ENCODE assay signal across 24 cellular contexts in genomic region chr10:93515963-93516450, GRCh38. TPM values are rescaled to one million over a fixed set of nuclear protein-coding genes. Genes with fewer than 3 reads are reported as not detected.
DNase-seq lines count a peak whose midpoint lies in the region; ATAC-seq and TF ChIP-seq lines count a peak whose summit lies in the region.
"Had no signal": no experiment of that assay in that cellular context is flagged by ENCODE, and none has a peak within 500 bp of the region (broad histone marks: within the 10 kb centered on the region; RNA-seq: fewer than 3 reads in every experiment).

No MANE protein-coding gene starts in this region.

- H3K4me1 ChIP-seq in lower lobe of right lung (peaks cover 17% of the 10 kb centered on the region), tibial artery (peaks cover 0 to 23% (median 14%) of the 10 kb centered on the region in 4 donors)

- H3K27me3 ChIP-seq in lower lobe of right lung (ENCODE audit: low read depth) = no peaks in the 10 kb centered on the region
- H3K27me3 ChIP-seq in tibial artery = no peaks in the 10 kb centered on the region
- H3K27me3 ChIP-seq: spleen had no signal

- ATAC-seq in lower lobe of right lung (peak; percentile 34 to 45), HG03571 (IDR thresholded peaks at IDR 0.05; ENCODE audit: unreplicated experiment) (no peak)
- ATAC-seq: activated T-cell treated with anti-CD3 and anti-CD28 coated beads, Interleukin-2, amount 50 U/mL, for 72 hours; Panc1 had no signal

- no peaks in the 10 kb centered on the region for H3K36me3 ChIP-seq in lower lobe of right lung
- H3K36me3 ChIP-seq in tibial artery = no peaks in the 10 kb centered on the region

- H3K27ac ChIP-seq in lower lobe of right lung (peak overlapping the region; percentile 21), tibial artery (peak overlapping the region; percentile 69 to 71)
- H3K27ac ChIP-seq: C4-2B had no signal

- H3K9me3 ChIP-seq in lower lobe of right lung (no peaks in the 10 kb centered on the region), tibial artery (no peaks in the 10 kb centered on the region)
- H3K9me3 ChIP-seq: HAP-1 had no signal

- intact Hi-C loops in lower lobe of right lung (cut with DNase I) = no loop called here
- intact Hi-C loops in tibial artery (cut with DNase I; ENCODE audit: low total_unique reads) = no loop called here

- H3K4me3 ChIP-seq in choroid plexus epithelial cell (ENCODE audit: low read depth, low read length) (no peak overlapping the region), lower lobe of right lung (no peak overlapping the region), tibial artery (no peak overlapping the region)
- H3K4me3 ChIP-seq: HAP-1, spleen had no signal

- TF ChIP-seq CTCF in choroid plexus epithelial cell (conservative IDR thresholded peaks at IDR 0.05; ENCODE audit: low read depth, low read length) (no peak), lower lobe of right lung (IDR thresholded peaks at IDR 0.05) (no peak), tibial artery (IDR thresholded peaks at IDR 0.05) (no peak)

- DNase-seq in NOMO-1 treated with DMSO at 0.1 percent for 48 hours (lab: John Stamatoyannopoulos, UW; ENCODE audit: unreplicated experiment) = peak; percentile 40
- no peak for DNase-seq in NOMO-1 treated with dmso at 0.1 percent for 144 hours (lab: John Stamatoyannopoulos, UW; ENCODE audit: unreplicated experiment)
- peak; percentile 67 for DNase-seq in choroid plexus epithelial cell (ENCODE audit: low read depth)
- no peak for DNase-seq in lower lobe of right lung
- DNase-seq in tibial artery = no peak
- no peak for DNase-seq in amniotic stem cell (lab: John Stamatoyannopoulos, UW)
- DNase-seq in NCI-H526 treated with DMSO at 0.1 percent for 48 hours (lab: John Stamatoyannopoulos, UW) = no peak
- DNase-seq: 8988T; activated CD4-positive, alpha-beta T cell treated with anti-CD3 and anti-CD28 coated beads, Interleukin-2, amount 50 U/mL, for 48 hours; activated naive CD8-positive, alpha-beta T cell treated with anti-CD3 and anti-CD28 coated beads for 36 hours; activated T-cell treated with anti-CD3 and anti-CD28 coated beads, Interleukin-2, amount 50 U/mL, for 72 hours; central memory CD4-positive, alpha-beta T cell; DMS53; foreskin melanocyte; KG1; NCI-H1417; NCI-H2171; NCI-H82; posterior cingulate gyrus; spleen had no signal

RNA-seq across cellular contexts. Expression of gene CEP55, which starts 19.6 kb away (rescaled TPM):
- total RNA-seq in lower lobe of right lung = 1.4 TPM

RNA-seq across cellular contexts. Expression of gene MYOF, which starts 33.9 kb away (rescaled TPM):
- total RNA-seq in lower lobe of right lung = 127 TPM

RNA-seq across cellular contexts. Expression of gene FFAR4, which starts 50.5 kb away (rescaled TPM):
- total RNA-seq in lower lobe of right lung = 13.7 TPM
- total RNA-seq: activated naive CD8-positive, alpha-beta T cell treated with anti-CD3 and anti-CD28 coated beads for 36 hours; activated T-cell treated with anti-CD3 and anti-CD28 coated beads, Interleukin-2, amount 50 U/mL, for 72 hours had no signal

Comparison
In these comparisons a context has a peak if more than half of its experiments do, and no peak if none do; other contexts are left out.
1. DNase-seq: peak in NOMO-1 treated with DMSO at 0.1 percent for 48 hours (single experiment) and choroid plexus epithelial cell (single experiment); none in NOMO-1 treated with dmso at 0.1 percent for 144 hours (single experiment), lower lobe of right lung (single experiment), tibial artery (0 of 2), amniotic stem cell (single experiment) and NCI-H526 treated with DMSO at 0.1 percent for 48 hours (single experiment).